2 cellular contexts compared by ENCODE assay signal in genomic region chr3:11818033-11818432, GRCh38.
TF ChIP-seq lines count a peak whose summit lies in the region.

No MANE protein-coding gene starts in this region.

TF ChIP-seq in GM23338, 12 proteins besides CTCF, POLR2A, EP300 and RAD21 (continued from another document):
- no peak for TF ChIP-seq REST (IDR thresholded peaks at IDR 0.05; ENCODE audit: unreplicated experiment)
- TF ChIP-seq ETS1 (IDR thresholded peaks at IDR 0.05) = no peak
- no peak for TF ChIP-seq ZNF462 (CRISPR knock-in tag; IDR thresholded peaks at IDR 0.05)
- TF ChIP-seq POLR2AphosphoS5 (IDR thresholded peaks at IDR 0.05; ENCODE audit: low read depth) = no peak
- TF ChIP-seq EZH2 (IDR thresholded peaks at IDR 0.05; ENCODE audit: low read depth, unreplicated experiment) = no peak
- TF ChIP-seq EZH2phosphoT487 (IDR thresholded peaks at IDR 0.05; ENCODE audit: unreplicated experiment) = no peak
- TF ChIP-seq JUNB (IDR thresholded peaks at IDR 0.05; ENCODE audit: unreplicated experiment) = no peak
- no peak for TF ChIP-seq NANOG (IDR thresholded peaks at IDR 0.05; ENCODE audit: borderline replicate concordance)
- no peak for TF ChIP-seq CREB1 (CRISPR knock-in tag; IDR thresholded peaks at IDR 0.05; ENCODE audit: low read depth)
- no peak for TF ChIP-seq STAT1 (IDR thresholded peaks at IDR 0.05; ENCODE audit: unreplicated experiment)

TF ChIP-seq in K562, 482 proteins besides CTCF, POLR2A, EP300 and RAD21:
- TF ChIP-seq PBX2 (CRISPR knock-in tag; IDR thresholded peaks at IDR 0.05; ENCODE audit: low read depth) = no peak
- peak; percentile 46 for TF ChIP-seq PBX2 (tag; conservative IDR thresholded peaks at IDR 0.05; ENCODE audit: low read depth)
- TF ChIP-seq MYC (IDR thresholded peaks at IDR 0.05; ENCODE audit: low read depth, low read length) = no peak
- TF ChIP-seq MYC (CRISPR knock-in tag; IDR thresholded peaks at IDR 0.05; ENCODE audit: borderline replicate concordance, low read depth) = no peak
